Comparison of ENCODE assay signal across 1 cellular context in the genomic region with DNA sequence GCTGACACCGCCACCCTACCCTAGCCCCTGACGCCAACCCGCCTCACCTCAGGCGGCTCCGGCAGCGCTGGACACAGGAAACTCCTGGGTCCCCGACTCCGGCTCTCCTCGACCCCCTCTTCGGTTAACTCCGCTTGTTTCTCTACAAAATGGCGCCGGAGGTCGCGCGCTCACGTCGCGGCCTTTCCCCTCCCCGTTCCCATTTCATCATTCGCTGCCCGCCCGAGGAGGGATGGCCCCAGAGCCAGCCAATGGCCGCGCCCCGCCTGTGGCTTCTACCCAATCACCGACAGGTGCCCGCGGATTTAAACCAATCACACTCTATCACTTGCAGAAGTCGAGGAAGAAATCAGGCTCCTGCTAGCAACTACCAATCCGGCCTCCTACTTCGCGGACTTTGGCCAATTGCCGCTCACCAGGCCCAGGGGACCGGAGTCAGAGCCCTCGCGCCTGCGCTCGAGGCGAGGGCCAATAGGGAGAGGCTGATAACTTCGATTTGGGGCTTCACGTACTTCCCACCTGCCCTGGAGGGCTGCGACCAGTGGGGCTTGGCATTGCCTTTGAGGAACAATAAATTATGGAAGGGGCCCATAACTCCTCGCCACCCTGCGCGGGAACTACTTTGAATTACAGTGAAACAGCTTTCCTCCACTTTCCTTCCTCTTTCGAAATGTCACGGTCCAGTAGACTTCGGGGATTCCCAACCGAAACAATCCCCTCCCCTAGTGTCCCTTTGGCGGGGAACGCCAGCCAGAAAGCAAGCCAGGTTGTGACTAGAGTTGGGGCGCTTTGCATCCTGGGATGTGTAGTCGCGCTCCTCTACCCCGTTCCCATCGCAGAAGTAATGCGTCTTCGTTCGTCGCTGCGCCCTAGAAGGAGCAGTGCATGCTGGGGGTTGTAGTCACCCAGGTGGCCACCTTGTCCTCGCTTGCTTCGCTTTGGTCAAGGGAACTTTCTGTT.
TF ChIP-seq lines count a peak whose summit lies in the region.

A gene (minus strand): TSS at position 146 of the 960 bp plus-strand sequence. CDS start 30,489 bp downstream, outside the sequence.

TF ChIP-seq in K562, 482 proteins besides CTCF, POLR2A, EP300 and RAD21 (continued from another document and continues in another):
- TF ChIP-seq, protein P1, sequence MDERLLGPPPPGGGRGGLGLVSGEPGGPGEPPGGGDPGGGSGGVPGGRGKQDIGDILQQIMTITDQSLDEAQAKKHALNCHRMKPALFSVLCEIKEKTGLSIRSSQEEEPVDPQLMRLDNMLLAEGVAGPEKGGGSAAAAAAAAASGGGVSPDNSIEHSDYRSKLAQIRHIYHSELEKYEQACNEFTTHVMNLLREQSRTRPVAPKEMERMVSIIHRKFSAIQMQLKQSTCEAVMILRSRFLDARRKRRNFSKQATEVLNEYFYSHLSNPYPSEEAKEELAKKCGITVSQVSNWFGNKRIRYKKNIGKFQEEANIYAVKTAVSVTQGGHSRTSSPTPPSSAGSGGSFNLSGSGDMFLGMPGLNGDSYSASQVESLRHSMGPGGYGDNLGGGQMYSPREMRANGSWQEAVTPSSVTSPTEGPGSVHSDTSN (CRISPR knock-in tag; IDR thresholded peaks at IDR 0.05; ENCODE audit: low read depth), result no peak
- TF ChIP-seq, protein P1 (tag; conservative IDR thresholded peaks at IDR 0.05; ENCODE audit: low read depth), result no peak
- TF ChIP-seq HNRNPK (IDR thresholded peaks at IDR 0.05; ENCODE audit: low read depth, low read length, poor library complexity, severe bottlenecking) (no peak), BDP1 (IDR thresholded peaks at IDR 0.05; ENCODE audit: insufficient read depth, insufficient read length) (no peak), ZBTB7A (IDR thresholded peaks at IDR 0.05; ENCODE audit: borderline replicate concordance, control insufficient read depth, low read depth, low read length) (peak; percentile 42; the same call in 1 of the 2 replicates), NFIC (IDR thresholded peaks at IDR 0.05) (peak; percentile 47), PHTF2 (CRISPR knock-in tag; IDR thresholded peaks at IDR 0.05) (no peak), ZNF436 (CRISPR knock-in tag; IDR thresholded peaks at IDR 0.05) (no peak), HMG20B (CRISPR knock-in tag; IDR thresholded peaks at IDR 0.05) (no peak), ZNF780A (CRISPR knock-in tag; IDR thresholded peaks at IDR 0.05) (no peak), MEF2D (tag; conservative IDR thresholded peaks at IDR 0.05; ENCODE audit: low read depth) (peak; percentile 59; the same call in 1 of the 2 replicates), ZC3H4 (CRISPR knock-in tag; IDR thresholded peaks at IDR 0.05; ENCODE audit: borderline replicate concordance) (no peak), RAD51 (IDR thresholded peaks at IDR 0.05; ENCODE audit: borderline replicate concordance, low read depth) (no peak), ZNF253 (CRISPR knock-in tag; conservative IDR thresholded peaks at IDR 0.05) (no peak), DPF2 (IDR thresholded peaks at IDR 0.05) (peak; percentile 26; the same call in 1 of the 2 replicates), ZC3H11A (IDR thresholded peaks at IDR 0.05; ENCODE audit: low read depth, low read length) (0 out of 2 replicates have a peak, but pooled peaks have one; percentile 55), CC2D1A (IDR thresholded peaks at IDR 0.05) (peak; percentile 87), PHF21A (IDR thresholded peaks at IDR 0.05; ENCODE audit: borderline replicate concordance, low read depth) (peak; percentile 78; the same call in 1 of the 2 replicates), XRCC5 (IDR thresholded peaks at IDR 0.05; ENCODE audit: low read depth, low read length) (0 out of 2 replicates have a peak, but pooled peaks have one; percentile 73), HCFC1 (IDR thresholded peaks at IDR 0.05; ENCODE audit: low read depth, low read length) (peak; percentile 100), CBX2 (IDR thresholded peaks at IDR 0.05; ENCODE audit: insufficient read depth, low read length, poor library complexity, severe bottlenecking) (no peak), ZFX (CRISPR knock-in tag; IDR thresholded peaks at IDR 0.05) (peak; percentile 58), BMI1 (IDR thresholded peaks at IDR 0.05; ENCODE audit: low read length) (no peak), ZNF324 (CRISPR knock-in tag; IDR thresholded peaks at IDR 0.05) (no peak), SRSF3 (IDR thresholded peaks at IDR 0.05; ENCODE audit: insufficient read depth, low read length) (0 out of 2 replicates have a peak, but pooled peaks have one; percentile 7), FOS (IDR thresholded peaks at IDR 0.05; ENCODE audit: extremely low read depth, insufficient read length) (peak; percentile 100), RBM25 (IDR thresholded peaks at IDR 0.05; ENCODE audit: low read depth, low read length, severe bottlenecking) (peak; percentile 99), TARDBP (IDR thresholded peaks at IDR 0.05) (peak; percentile 22; the same call in 1 of the 2 replicates), SMC3 (conservative IDR thresholded peaks at IDR 0.05; ENCODE audit: insufficient read depth, low read depth, low read length) (no peak)
- TF ChIP-seq, protein P2, sequence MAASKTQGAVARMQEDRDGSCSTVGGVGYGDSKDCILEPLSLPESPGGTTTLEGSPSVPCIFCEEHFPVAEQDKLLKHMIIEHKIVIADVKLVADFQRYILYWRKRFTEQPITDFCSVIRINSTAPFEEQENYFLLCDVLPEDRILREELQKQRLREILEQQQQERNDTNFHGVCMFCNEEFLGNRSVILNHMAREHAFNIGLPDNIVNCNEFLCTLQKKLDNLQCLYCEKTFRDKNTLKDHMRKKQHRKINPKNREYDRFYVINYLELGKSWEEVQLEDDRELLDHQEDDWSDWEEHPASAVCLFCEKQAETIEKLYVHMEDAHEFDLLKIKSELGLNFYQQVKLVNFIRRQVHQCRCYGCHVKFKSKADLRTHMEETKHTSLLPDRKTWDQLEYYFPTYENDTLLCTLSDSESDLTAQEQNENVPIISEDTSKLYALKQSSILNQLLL (CRISPR knock-in tag; IDR thresholded peaks at IDR 0.05; ENCODE audit: borderline replicate concordance), result no peak
- TF ChIP-seq, protein P3, sequence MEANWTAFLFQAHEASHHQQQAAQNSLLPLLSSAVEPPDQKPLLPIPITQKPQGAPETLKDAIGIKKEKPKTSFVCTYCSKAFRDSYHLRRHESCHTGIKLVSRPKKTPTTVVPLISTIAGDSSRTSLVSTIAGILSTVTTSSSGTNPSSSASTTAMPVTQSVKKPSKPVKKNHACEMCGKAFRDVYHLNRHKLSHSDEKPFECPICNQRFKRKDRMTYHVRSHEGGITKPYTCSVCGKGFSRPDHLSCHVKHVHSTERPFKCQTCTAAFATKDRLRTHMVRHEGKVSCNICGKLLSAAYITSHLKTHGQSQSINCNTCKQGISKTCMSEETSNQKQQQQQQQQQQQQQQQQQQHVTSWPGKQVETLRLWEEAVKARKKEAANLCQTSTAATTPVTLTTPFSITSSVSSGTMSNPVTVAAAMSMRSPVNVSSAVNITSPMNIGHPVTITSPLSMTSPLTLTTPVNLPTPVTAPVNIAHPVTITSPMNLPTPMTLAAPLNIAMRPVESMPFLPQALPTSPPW (CRISPR knock-in tag; IDR thresholded peaks at IDR 0.05), result peak; percentile 83
- TF ChIP-seq, protein P4, sequence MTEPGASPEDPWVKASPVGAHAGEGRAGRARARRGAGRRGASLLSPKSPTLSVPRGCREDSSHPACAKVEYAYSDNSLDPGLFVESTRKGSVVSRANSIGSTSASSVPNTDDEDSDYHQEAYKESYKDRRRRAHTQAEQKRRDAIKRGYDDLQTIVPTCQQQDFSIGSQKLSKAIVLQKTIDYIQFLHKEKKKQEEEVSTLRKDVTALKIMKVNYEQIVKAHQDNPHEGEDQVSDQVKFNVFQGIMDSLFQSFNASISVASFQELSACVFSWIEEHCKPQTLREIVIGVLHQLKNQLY (CRISPR knock-in tag; conservative IDR thresholded peaks at IDR 0.05), result no peak
- TF ChIP-seq, protein P5, sequence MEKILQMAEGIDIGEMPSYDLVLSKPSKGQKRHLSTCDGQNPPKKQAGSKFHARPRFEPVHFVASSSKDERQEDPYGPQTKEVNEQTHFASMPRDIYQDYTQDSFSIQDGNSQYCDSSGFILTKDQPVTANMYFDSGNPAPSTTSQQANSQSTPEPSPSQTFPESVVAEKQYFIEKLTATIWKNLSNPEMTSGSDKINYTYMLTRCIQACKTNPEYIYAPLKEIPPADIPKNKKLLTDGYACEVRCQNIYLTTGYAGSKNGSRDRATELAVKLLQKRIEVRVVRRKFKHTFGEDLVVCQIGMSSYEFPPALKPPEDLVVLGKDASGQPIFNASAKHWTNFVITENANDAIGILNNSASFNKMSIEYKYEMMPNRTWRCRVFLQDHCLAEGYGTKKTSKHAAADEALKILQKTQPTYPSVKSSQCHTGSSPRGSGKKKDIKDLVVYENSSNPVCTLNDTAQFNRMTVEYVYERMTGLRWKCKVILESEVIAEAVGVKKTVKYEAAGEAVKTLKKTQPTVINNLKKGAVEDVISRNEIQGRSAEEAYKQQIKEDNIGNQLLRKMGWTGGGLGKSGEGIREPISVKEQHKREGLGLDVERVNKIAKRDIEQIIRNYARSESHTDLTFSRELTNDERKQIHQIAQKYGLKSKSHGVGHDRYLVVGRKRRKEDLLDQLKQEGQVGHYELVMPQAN (IDR thresholded peaks at IDR 0.05; ENCODE audit: borderline replicate concordance), result no peak
- TF ChIP-seq, protein P6, sequence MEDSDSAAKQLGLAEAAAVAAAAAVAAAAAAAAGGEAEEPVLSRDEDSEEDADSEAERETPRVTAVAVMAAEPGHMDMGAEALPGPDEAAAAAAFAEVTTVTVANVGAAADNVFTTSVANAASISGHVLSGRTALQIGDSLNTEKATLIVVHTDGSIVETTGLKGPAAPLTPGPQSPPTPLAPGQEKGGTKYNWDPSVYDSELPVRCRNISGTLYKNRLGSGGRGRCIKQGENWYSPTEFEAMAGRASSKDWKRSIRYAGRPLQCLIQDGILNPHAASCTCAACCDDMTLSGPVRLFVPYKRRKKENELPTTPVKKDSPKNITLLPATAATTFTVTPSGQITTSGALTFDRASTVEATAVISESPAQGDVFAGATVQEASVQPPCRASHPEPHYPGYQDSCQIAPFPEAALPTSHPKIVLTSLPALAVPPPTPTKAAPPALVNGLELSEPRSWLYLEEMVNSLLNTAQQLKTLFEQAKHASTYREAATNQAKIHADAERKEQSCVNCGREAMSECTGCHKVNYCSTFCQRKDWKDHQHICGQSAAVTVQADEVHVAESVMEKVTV (CRISPR knock-in tag; IDR thresholded peaks at IDR 0.05), result no peak
- TF ChIP-seq, protein P7, sequence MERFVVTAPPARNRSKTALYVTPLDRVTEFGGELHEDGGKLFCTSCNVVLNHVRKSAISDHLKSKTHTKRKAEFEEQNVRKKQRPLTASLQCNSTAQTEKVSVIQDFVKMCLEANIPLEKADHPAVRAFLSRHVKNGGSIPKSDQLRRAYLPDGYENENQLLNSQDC (CRISPR knock-in tag; IDR thresholded peaks at IDR 0.05), result no peak
- TF ChIP-seq, protein P8, sequence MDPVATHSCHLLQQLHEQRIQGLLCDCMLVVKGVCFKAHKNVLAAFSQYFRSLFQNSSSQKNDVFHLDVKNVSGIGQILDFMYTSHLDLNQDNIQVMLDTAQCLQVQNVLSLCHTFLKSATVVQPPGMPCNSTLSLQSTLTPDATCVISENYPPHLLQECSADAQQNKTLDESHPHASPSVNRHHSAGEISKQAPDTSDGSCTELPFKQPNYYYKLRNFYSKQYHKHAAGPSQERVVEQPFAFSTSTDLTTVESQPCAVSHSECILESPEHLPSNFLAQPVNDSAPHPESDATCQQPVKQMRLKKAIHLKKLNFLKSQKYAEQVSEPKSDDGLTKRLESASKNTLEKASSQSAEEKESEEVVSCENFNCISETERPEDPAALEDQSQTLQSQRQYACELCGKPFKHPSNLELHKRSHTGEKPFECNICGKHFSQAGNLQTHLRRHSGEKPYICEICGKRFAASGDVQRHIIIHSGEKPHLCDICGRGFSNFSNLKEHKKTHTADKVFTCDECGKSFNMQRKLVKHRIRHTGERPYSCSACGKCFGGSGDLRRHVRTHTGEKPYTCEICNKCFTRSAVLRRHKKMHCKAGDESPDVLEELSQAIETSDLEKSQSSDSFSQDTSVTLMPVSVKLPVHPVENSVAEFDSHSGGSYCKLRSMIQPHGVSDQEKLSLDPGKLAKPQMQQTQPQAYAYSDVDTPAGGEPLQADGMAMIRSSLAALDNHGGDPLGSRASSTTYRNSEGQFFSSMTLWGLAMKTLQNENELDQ (CRISPR knock-in tag; IDR thresholded peaks at IDR 0.05; ENCODE audit: borderline replicate concordance), result no peak
- TF ChIP-seq, protein P9, sequence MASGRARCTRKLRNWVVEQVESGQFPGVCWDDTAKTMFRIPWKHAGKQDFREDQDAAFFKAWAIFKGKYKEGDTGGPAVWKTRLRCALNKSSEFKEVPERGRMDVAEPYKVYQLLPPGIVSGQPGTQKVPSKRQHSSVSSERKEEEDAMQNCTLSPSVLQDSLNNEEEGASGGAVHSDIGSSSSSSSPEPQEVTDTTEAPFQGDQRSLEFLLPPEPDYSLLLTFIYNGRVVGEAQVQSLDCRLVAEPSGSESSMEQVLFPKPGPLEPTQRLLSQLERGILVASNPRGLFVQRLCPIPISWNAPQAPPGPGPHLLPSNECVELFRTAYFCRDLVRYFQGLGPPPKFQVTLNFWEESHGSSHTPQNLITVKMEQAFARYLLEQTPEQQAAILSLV (tag; IDR thresholded peaks at IDR 0.05), result no peak
- TF ChIP-seq, protein P10, sequence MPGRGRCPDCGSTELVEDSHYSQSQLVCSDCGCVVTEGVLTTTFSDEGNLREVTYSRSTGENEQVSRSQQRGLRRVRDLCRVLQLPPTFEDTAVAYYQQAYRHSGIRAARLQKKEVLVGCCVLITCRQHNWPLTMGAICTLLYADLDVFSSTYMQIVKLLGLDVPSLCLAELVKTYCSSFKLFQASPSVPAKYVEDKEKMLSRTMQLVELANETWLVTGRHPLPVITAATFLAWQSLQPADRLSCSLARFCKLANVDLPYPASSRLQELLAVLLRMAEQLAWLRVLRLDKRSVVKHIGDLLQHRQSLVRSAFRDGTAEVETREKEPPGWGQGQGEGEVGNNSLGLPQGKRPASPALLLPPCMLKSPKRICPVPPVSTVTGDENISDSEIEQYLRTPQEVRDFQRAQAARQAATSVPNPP (IDR thresholded peaks at IDR 0.05; ENCODE audit: borderline replicate concordance, insufficient read depth, insufficient read length), result no peak
- TF ChIP-seq, protein P11, sequence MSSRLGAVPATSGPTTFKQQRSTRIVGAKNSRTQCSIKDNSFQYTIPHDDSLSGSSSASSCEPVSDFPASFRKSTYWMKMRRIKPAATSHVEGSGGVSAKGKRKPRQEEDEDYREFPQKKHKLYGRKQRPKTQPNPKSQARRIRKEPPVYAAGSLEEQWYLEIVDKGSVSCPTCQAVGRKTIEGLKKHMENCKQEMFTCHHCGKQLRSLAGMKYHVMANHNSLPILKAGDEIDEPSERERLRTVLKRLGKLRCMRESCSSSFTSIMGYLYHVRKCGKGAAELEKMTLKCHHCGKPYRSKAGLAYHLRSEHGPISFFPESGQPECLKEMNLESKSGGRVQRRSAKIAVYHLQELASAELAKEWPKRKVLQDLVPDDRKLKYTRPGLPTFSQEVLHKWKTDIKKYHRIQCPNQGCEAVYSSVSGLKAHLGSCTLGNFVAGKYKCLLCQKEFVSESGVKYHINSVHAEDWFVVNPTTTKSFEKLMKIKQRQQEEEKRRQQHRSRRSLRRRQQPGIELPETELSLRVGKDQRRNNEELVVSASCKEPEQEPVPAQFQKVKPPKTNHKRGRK (tag; IDR thresholded peaks at IDR 0.05), result no peak
